ENCODE assay signal across 8 cellular contexts in genomic region chr1:226408285-226409184, GRCh38. TPM values are rescaled to one million over a fixed set of nuclear protein-coding genes. Genes with fewer than 3 reads are reported as not detected.
DNase-seq lines count a peak whose midpoint lies in the region; ATAC-seq and TF ChIP-seq lines count a peak whose summit lies in the region.

No MANE protein-coding gene starts in this region.

- no peaks in the 10 kb centered on the region for H3K36me3 ChIP-seq in adrenal gland (replicated peaks in 1 of 2)
- H3K36me3 ChIP-seq in suprapubic skin: no peaks in the 10 kb centered on the region

- H3K4me1 ChIP-seq in adrenal gland (replicated peaks in 1 of 2) (peaks cover 10 to 41% of the 10 kb centered on the region in 2 donors), suprapubic skin (peaks cover 34% of the 10 kb centered on the region)

- peak overlapping the region in 1 of 4 donors; percentile 82 for H3K4me3 ChIP-seq in adrenal gland
- H3K4me3 ChIP-seq in suprapubic skin: peak overlapping the region; percentile 85

- peak overlapping the region in 4 of 5 donors; percentile 62 to 90 (median 82) for H3K27ac ChIP-seq in adrenal gland
- peak overlapping the region; percentile 72 for H3K27ac ChIP-seq in layer of hippocampus (ENCODE audit: low read depth, low read length)
- peak overlapping the region; percentile 81 for H3K27ac ChIP-seq in suprapubic skin

- H3K27me3 ChIP-seq in adrenal gland (no peaks in the 10 kb centered on the region), layer of hippocampus (ENCODE audit: control insufficient read depth, insufficient read depth, low read length) (no peaks in the 10 kb centered on the region), suprapubic skin (no peaks in the 10 kb centered on the region)

- no peak for ATAC-seq in GM18907 (IDR thresholded peaks at IDR 0.05; ENCODE audit: unreplicated experiment)

- WGBS in adrenal gland, 4 donors: 67 to 72% (median 69%) methylated on average over 20 to 25 of the region's 25 CpGs
- 68% methylated on average over 25 of the region's 25 CpGs for WGBS in suprapubic skin

- H3K9me3 Mint-ChIP-seq in T-helper 2 cell treated with Interferon-gamma antibody and Interleukin-4, amounts not matched to agents 5 μg/mL and 100 μg/mL, for 36 hours: no peaks in the 10 kb centered on the region

- H3K4me3 Mint-ChIP-seq in T-helper 2 cell treated with Interferon-gamma antibody and Interleukin-4, amounts not matched to agents 5 μg/mL and 100 μg/mL, for 36 hours: peak overlapping the region; percentile 76

- H3K27me3 Mint-ChIP-seq in T-helper 2 cell treated with Interferon-gamma antibody and Interleukin-4, amounts not matched to agents 5 μg/mL and 100 μg/mL, for 36 hours (ENCODE audit: low read depth): peaks cover 7% of the 10 kb centered on the region

- intact Hi-C loops in adrenal gland (cut with DNase I): no loop called here

- no peak for DNase-seq in T-helper 2 cell treated with Interferon-gamma antibody and Interleukin-4, amounts not matched to agents 5 μg/mL and 100 μg/mL, for 36 hours (ENCODE audit: low spot score)
- no peak for DNase-seq in T-helper 2 cell
- peak in 2 of 7 donors; percentile 37 to 64 for DNase-seq in adrenal gland
- peak in 1 of 2 donors; percentile 74 for DNase-seq in suprapubic skin (ENCODE audit: low spot score in 2 of 2)
- no peak for DNase-seq in EL
- DNase-seq in stimulated activated CD4-positive, alpha-beta T cell treated with anti-CD3 and anti-CD28 coated beads, Interleukin-1b, Interleukin-23, amount 100 ng/mL, for 48 hours: no peak

- no peaks in the 10 kb centered on the region for H3K9me3 ChIP-seq in adrenal gland (replicated peaks in 1 of 3)
- no peaks in the 10 kb centered on the region for H3K9me3 ChIP-seq in suprapubic skin

- H3K4me1 Mint-ChIP-seq in T-helper 2 cell treated with Interferon-gamma antibody and Interleukin-4, amounts not matched to agents 5 μg/mL and 100 μg/mL, for 36 hours (ENCODE audit: low read depth): peaks cover 30% of the 10 kb centered on the region

- H3K27ac Mint-ChIP-seq in T-helper 2 cell treated with Interferon-gamma antibody and Interleukin-4, amounts not matched to agents 5 μg/mL and 100 μg/mL, for 36 hours: peak overlapping the region; percentile 75

- TF ChIP-seq CTCF in adrenal gland (IDR thresholded peaks at IDR 0.05) (peak in 1 of 6 experiments; percentile 4), suprapubic skin (IDR thresholded peaks at IDR 0.05) (no peak)

- peaks cover 7% of the 10 kb centered on the region for H3K36me3 Mint-ChIP-seq in T-helper 2 cell treated with Interferon-gamma antibody and Interleukin-4, amounts not matched to agents 5 μg/mL and 100 μg/mL, for 36 hours (ENCODE audit: low read depth)

- TF ChIP-seq EP300 in suprapubic skin (IDR thresholded peaks at IDR 0.05): no peak

- TF ChIP-seq POLR2A in adrenal gland (IDR thresholded peaks at IDR 0.05) (no peak), suprapubic skin (IDR thresholded peaks at IDR 0.05) (no peak)

RNA-seq across cellular contexts. Expression of gene PARP1, which starts 0.6 kb away (rescaled TPM):
- total RNA-seq in adrenal gland (100 to 1,000 TPM in 4 of 8 donors, 10 to 100 TPM in 4; 56.0 to 150 (median 89.8) TPM), suprapubic skin (10 to 100 TPM; 55.7 to 70.0 (median 60.6) TPM)
- 10 to 100 TPM; 15.3 to 66.1 (median 19.6) TPM for polyA plus RNA-seq in adrenal gland
